ENCODE assay signal across 8 cellular contexts in genomic region chr6:79947191-79948173, GRCh38. TPM values are rescaled to one million over a fixed set of nuclear protein-coding genes. Genes with fewer than 3 reads are reported as not detected.
DNase-seq lines count a peak whose midpoint lies in the region; ATAC-seq lines count a peak whose summit lies in the region.

ELOVL4 (minus strand) TSS chr6:79947553; CDS start chr6:79947279, 274 bp downstream.

- H3K36me3 ChIP-seq in endocrine pancreas (ENCODE audit: control insufficient read depth, insufficient read depth, low read length) (no peaks in the 10 kb centered on the region), mesodermal cell (ENCODE audit: control insufficient read depth, insufficient read depth, low read length) (no peaks in the 10 kb centered on the region)

- peak; percentile 95 for DNase-seq in NCI-H345 (lab: John Stamatoyannopoulos, UW)
- peak; percentile 29 to 58 for DNase-seq in activated CD8-positive, alpha-beta memory T cell treated with anti-CD3 and anti-CD28 coated beads for 4 hours (ENCODE audit: low read depth in 2 of 2)
- DNase-seq in stimulated activated CD8-positive, alpha-beta memory T cell treated with anti-CD3 and anti-CD28 coated beads, Interleukin-12 subunit alpha, Interleukin-12 subunit beta, amount 100 ng/mL, for 4 hours (ENCODE audit: low read depth): peak; percentile 59

- H3K9me3 ChIP-seq in endocrine pancreas (ENCODE audit: control insufficient read depth, low read length) (no peaks in the 10 kb centered on the region), mesodermal cell (ENCODE audit: control insufficient read depth, low read length) (no peaks in the 10 kb centered on the region)

- 0 to 2% methylated on average over 33 to 56 of the region's 84 CpGs for WGBS in mesodermal cell (ENCODE audit: insufficient coverage in 2 of 2), 2 experiments

- H3K9ac ChIP-seq in endocrine pancreas (ENCODE audit: control insufficient read depth, insufficient read depth, low read length): peak within 1 kb of the TSS; percentile 65

- H3K4me1 ChIP-seq in endocrine pancreas (ENCODE audit: control insufficient read depth, insufficient read depth, low read length) (peaks cover 19% of the 10 kb centered on the region), mesodermal cell (ENCODE audit: control insufficient read depth, insufficient read depth, low read length, poor library complexity, severe bottlenecking) (no peaks in the 10 kb centered on the region)

- peak within 1 kb of the TSS; percentile 27 for H3K4me3 ChIP-seq in GM08714 (ENCODE audit: low read length)
- peak within 1 kb of the TSS; percentile 82 for H3K4me3 ChIP-seq in endocrine pancreas (ENCODE audit: control insufficient read depth, insufficient read depth, low read length)
- H3K4me3 ChIP-seq in mesodermal cell (ENCODE audit: extremely low read depth, insufficient read depth, low read length, poor library complexity, severe bottlenecking): peak within 1 kb of the TSS; percentile 60

- H3K27ac ChIP-seq in mesodermal cell (ENCODE audit: low read depth, low read length, severe bottlenecking): no peak within 1 kb of the TSS

- ATAC-seq in HG02973 (IDR thresholded peaks at IDR 0.05; ENCODE audit: unreplicated experiment) (peak; percentile 46), HG02840 (IDR thresholded peaks at IDR 0.05; ENCODE audit: low FRiP score, unreplicated experiment) (no peak)

- H3K27me3 ChIP-seq in endocrine pancreas (ENCODE audit: control insufficient read depth, insufficient read depth, low read length): no peaks in the 10 kb centered on the region

RNA-seq across cellular contexts. Expression of gene ELOVL4, which starts in this region (rescaled TPM):
- 10.0 TPM for polyA plus RNA-seq in mesodermal cell (2013, experiment 1 of 2)
- 10.3 TPM for polyA plus RNA-seq in mesodermal cell (2013, experiment 2 of 2)

Comparison
In these comparisons a context has a peak if more than half of its experiments do, and no peak if none do; other contexts are left out.
1. H3K4me3 ChIP-seq: peak in every context shown above with its lines; median percentile 82 in endocrine pancreas; 60 in mesodermal cell; 27 in GM08714.
2. DNase-seq: peak in every context shown above with its lines; median percentile 95 in NCI-H345; 59 in stimulated activated CD8-positive, alpha-beta memory T cell treated with anti-CD3 and anti-CD28 coated beads, Interleukin-12 subunit alpha, Interleukin-12 subunit beta, amount 100 ng/mL, for 4 hours; 44 in activated CD8-positive, alpha-beta memory T cell treated with anti-CD3 and anti-CD28 coated beads for 4 hours.